ENCODE assay signal across 17 cellular contexts in genomic region chr3:51350751-51351150, GRCh38. TPM values are rescaled to one million over a fixed set of nuclear protein-coding genes. Genes with fewer than 3 reads are reported as not detected.
DNase-seq lines count a peak whose midpoint lies in the region; ATAC-seq, FAIRE-seq and TF ChIP-seq lines count a peak whose summit lies in the region.
"Had no signal": no experiment of that assay in that cellular context is flagged by ENCODE, and none has a peak within 500 bp of the region (broad histone marks: within the 10 kb centered on the region; RNA-seq: fewer than 3 reads in every experiment).

No MANE protein-coding gene starts in this region.

- H3K4me1 Mint-ChIP-seq in osteocyte (ENCODE audit: unreplicated experiment), result no peaks in the 10 kb centered on the region

- no peak overlapping the region for H3K4me3 ChIP-seq in heart right ventricle
- H3K4me3 ChIP-seq: BLaER1 treated with 17β-estradiol and CSF1 and Interleukin-3, amounts not matched to agents 10 nM and 100 nM; HAP-1 had no signal

- H3K27me3 ChIP-seq in heart right ventricle, result peaks cover 0 to 4% (median 0%) of the 10 kb centered on the region in 7 donors
- H3K27me3 ChIP-seq: BLaER1 treated with 17β-estradiol and CSF1 and Interleukin-3, amounts not matched to agents 10 nM and 100 nM had no signal

- no peaks in the 10 kb centered on the region for H3K27me3 Mint-ChIP-seq in osteocyte (ENCODE audit: unreplicated experiment)

- no peaks in the 10 kb centered on the region for H3K36me3 Mint-ChIP-seq in osteocyte (ENCODE audit: unreplicated experiment)
- H3K36me3 Mint-ChIP-seq: CD4-positive, alpha-beta memory T cell had no signal

- DNase-seq in cardiac septum (ENCODE audit: low spot score), result peak; percentile 19
- DNase-seq in heart right ventricle, result no peak
- peak; percentile 45 to 58 for DNase-seq in cerebellar nuclear complex (lab: John Stamatoyannopoulos, UW)
- peak; percentile 33 for DNase-seq in midbrain (lab: John Stamatoyannopoulos, UW)
- no peak for DNase-seq in NCI-H1436 (lab: John Stamatoyannopoulos, UW)
- no peak for DNase-seq in urothelium cell line (ENCODE audit: low spot score)
- no peak for DNase-seq in osteocyte (ENCODE audit: extremely low spot score, unreplicated experiment)
- DNase-seq: 8988T; AML-193; CD4-positive, alpha-beta memory T cell; DMS79 had no signal

- TF ChIP-seq CTCF in heart right ventricle (IDR thresholded peaks at IDR 0.05) (no peak), osteocyte (IDR thresholded peaks at IDR 0.05) (no peak)

- no peaks in the 10 kb centered on the region for H3K4me1 ChIP-seq in heart right ventricle
- H3K4me1 ChIP-seq: HAP-1 had no signal

- WGBS in heart right ventricle, 2 donors, result 83 to 86% methylated on average over 1 of the region's 1 CpG

- H3K9me3 ChIP-seq in heart right ventricle, result peaks cover 0 to 4% (median 0%) of the 10 kb centered on the region in 11 donors
- H3K9me3 ChIP-seq: BLaER1 treated with 17β-estradiol and CSF1 and Interleukin-3, amounts not matched to agents 10 nM and 100 nM; HAP-1 had no signal

- H3K36me3 ChIP-seq in heart right ventricle, result no peaks in the 10 kb centered on the region
- H3K36me3 ChIP-seq: BLaER1 treated with 17β-estradiol and CSF1 and Interleukin-3, amounts not matched to agents 10 nM and 100 nM; HAP-1 had no signal

- H3K27ac Mint-ChIP-seq in osteocyte (ENCODE audit: unreplicated experiment), result no peak overlapping the region
- H3K27ac Mint-ChIP-seq: CD4-positive, alpha-beta memory T cell had no signal

- FAIRE-seq in urothelium cell line (lab: Jason Lieb, UNC), result no peak
- FAIRE-seq: G401.6, GM12891, H1 had no signal

- intact Hi-C loops in cardiac septum (cut with DNase I) (no loop called here), heart right ventricle (cut with DNase I) (no loop called here)

- no peaks in the 10 kb centered on the region for H3K9me3 Mint-ChIP-seq in osteocyte (ENCODE audit: unreplicated experiment)

- no peak for ATAC-seq in heart right ventricle

- no peak overlapping the region for H3K27ac ChIP-seq in heart right ventricle
- H3K27ac ChIP-seq: BLaER1 treated with 17β-estradiol and CSF1 and Interleukin-3, amounts not matched to agents 10 nM and 100 nM; HL-60 had no signal

- no peak overlapping the region for H3K4me3 Mint-ChIP-seq in osteocyte (ENCODE audit: unreplicated experiment)
- H3K4me3 Mint-ChIP-seq: CD4-positive, alpha-beta memory T cell had no signal

RNA-seq across cellular contexts. Expression of gene MANF, which starts 34.3 kb away (rescaled TPM):
- total RNA-seq in cardiac septum (77.6 TPM), heart right ventricle (10 to 100 TPM; 33.8 to 82.3 (median 45.1) TPM), osteocyte (94.1 and 94.8 TPM in 2 replicates)
- polyA plus RNA-seq in heart right ventricle, result 100 to 1,000 TPM in 1 of 2 donors, 10 to 100 TPM in 1; 19.1 to 150 TPM

RNA-seq across cellular contexts. Expression of gene RBM15B, which starts 40.3 kb away (rescaled TPM):
- 18.1 TPM for total RNA-seq in cardiac septum
- total RNA-seq in heart right ventricle, result 10 to 100 TPM; 11.3 to 17.1 (median 13.7) TPM
- polyA plus RNA-seq in heart right ventricle, result 10 to 100 TPM in 1 of 2 donors, 1 to 10 TPM in 1; 3.6 to 10.4 TPM
- total RNA-seq in osteocyte, result 50.3 and 53.7 TPM in 2 replicates

Comparison
In these comparisons a context has a peak if more than half of its experiments do, and no peak if none do; other contexts are left out.
1. DNase-seq: peak in cardiac septum (single experiment), cerebellar nuclear complex (2 of 2) and midbrain (single experiment); none in heart right ventricle (0 of 2), NCI-H1436 (single experiment), urothelium cell line (single experiment) and osteocyte (single experiment).